ENCODE assay signal across 26 cellular contexts in the genomic region with DNA sequence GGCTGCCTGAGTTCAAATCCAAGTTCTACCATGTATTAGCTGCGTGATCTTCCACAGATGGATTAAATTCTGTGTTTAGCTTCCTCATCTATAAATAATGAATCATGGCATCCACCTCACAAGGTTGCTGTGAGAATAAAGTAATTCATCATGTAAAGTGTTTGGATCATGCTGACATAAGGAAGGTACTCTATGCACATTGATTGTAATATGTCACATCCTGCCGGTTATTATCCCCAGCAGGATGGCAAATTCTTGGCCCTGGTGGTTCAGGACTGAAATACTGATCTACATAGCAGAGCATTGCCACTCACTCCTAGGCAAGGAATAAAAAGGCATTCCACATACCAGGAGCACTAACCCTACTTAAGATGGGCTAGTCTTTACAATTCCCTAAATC. TPM values are rescaled to one million over a fixed set of nuclear protein-coding genes. Genes with fewer than 3 reads are reported as not detected.
DNase-seq lines count a peak whose midpoint lies in the region; ATAC-seq, FAIRE-seq and TF ChIP-seq lines count a peak whose summit lies in the region.
"Had no signal": no experiment of that assay in that cellular context is flagged by ENCODE, and none has a peak within 500 bp of the region (broad histone marks: within the 10 kb centered on the region; RNA-seq: fewer than 3 reads in every experiment).

No MANE protein-coding gene starts in this region.

- no peak overlapping the region for H3K27ac ChIP-seq in A549
- H3K27ac ChIP-seq: C4-2B, HL-60, SJSA1 had no signal

- TF ChIP-seq EP300 in A549 (IDR thresholded peaks at IDR 0.05), result no peak

- H3K9me3 Mint-ChIP-seq in progenitor cell of endocrine pancreas (ENCODE audit: low read depth), result no peaks in the 10 kb centered on the region
- H3K9me3 Mint-ChIP-seq: CD8-positive, alpha-beta T cell had no signal

- no peak for TF ChIP-seq POLR2A in A549 (IDR thresholded peaks at IDR 0.05; ENCODE audit: low read length)

- 98% methylated on average over 2 of the region's 2 CpGs for WGBS in A549 (ENCODE audit: missing lambda C conversion rate)

- no peak for FAIRE-seq in A549 (lab: Jason Lieb, UNC)
- FAIRE-seq: GM18507 had no signal

- H3K4me3 ChIP-seq in A549, result no peak overlapping the region
- H3K4me3 ChIP-seq: SJSA1 had no signal

- CTCF ChIA-PET in A549 (lab: Yijun Ruan, JAX), result interaction anchor here (1.2 to 1.3 kb wide), 2 partner anchors 10 to 13 kb away, joined by 3 read pairs; no protein-coding TSS in a partner anchor

- POLR2A ChIA-PET in A549 (lab: Yijun Ruan, JAX), result no interaction called here

- no peak overlapping the region for H3K4me3 Mint-ChIP-seq in progenitor cell of endocrine pancreas (ENCODE audit: low read depth)
- H3K4me3 Mint-ChIP-seq: B cell; CD8-positive, alpha-beta T cell had no signal

- DNase-seq in A549 (ENCODE audit: low read depth in 1 of 2, low spot score in 1 of 2) (no peak), COLO668 (lab: John Stamatoyannopoulos, UW; ENCODE audit: unreplicated experiment) (peak; percentile 7), NCI-H146 (lab: John Stamatoyannopoulos, UW) (peak; percentile 48), progenitor cell of endocrine pancreas (ENCODE audit: low spot score, unreplicated experiment) (no peak)
- DNase-seq: CD8-positive, alpha-beta T cell; DMS 273 treated with DMSO at 0.1 percent for 48 hours; GOT3; HCEC 1CT; NCI-H1092; NCI-H1417 treated with DMSO at 0.1 percent for 48 hours; NCI-H187 treated with DMSO at 0.1 percent for 48 hours; NCI-H226; NCI-H510A treated with DMSO at 0.1 percent for 48 hours; NCI-H82; Right ventricle myocardium superior; RPMI8226; T-helper 2 cell had no signal

- peaks cover 72% of the 10 kb centered on the region for H3K4me1 ChIP-seq in A549

- TF ChIP-seq CTCF in A549 (IDR thresholded peaks at IDR 0.05), result no peak
- TF ChIP-seq CTCF in progenitor cell of endocrine pancreas (IDR thresholded peaks at IDR 0.05; ENCODE audit: unreplicated experiment), result no peak

- peaks cover 9% of the 10 kb centered on the region for H3K4me1 Mint-ChIP-seq in progenitor cell of endocrine pancreas (ENCODE audit: low read depth)
- H3K4me1 Mint-ChIP-seq: B cell had no signal

- peak overlapping the region; percentile 54; the same call in 2 of the 3 replicates for H3K4me2 ChIP-seq in A549

- H3K27me3 Mint-ChIP-seq in progenitor cell of endocrine pancreas, result no peaks in the 10 kb centered on the region
- H3K27me3 Mint-ChIP-seq: B cell had no signal

- H3K9me3 ChIP-seq in A549, result no peaks in the 10 kb centered on the region
- H3K9me3 ChIP-seq: SJSA1 had no signal

- no peak; a peak in 1 of 6 replicates for ATAC-seq in A549
- peak; percentile 53 for ATAC-seq in esophagus mucosa
- no peak for ATAC-seq in HG02884 (IDR thresholded peaks at IDR 0.05; ENCODE audit: unreplicated experiment)
- ATAC-seq in GM18517 (IDR thresholded peaks at IDR 0.05; ENCODE audit: unreplicated experiment), result no peak
- ATAC-seq in GM19467 (IDR thresholded peaks at IDR 0.05; ENCODE audit: unreplicated experiment), result no peak
- ATAC-seq: CD8-positive, alpha-beta T cell had no signal

- H3K27ac Mint-ChIP-seq in progenitor cell of endocrine pancreas, result no peak overlapping the region
- H3K27ac Mint-ChIP-seq: B cell; CD8-positive, alpha-beta T cell had no signal

- peaks cover 4% of the 10 kb centered on the region for H3K36me3 Mint-ChIP-seq in progenitor cell of endocrine pancreas (ENCODE audit: insufficient read depth)
- H3K36me3 Mint-ChIP-seq: CD8-positive, alpha-beta T cell had no signal

- TF ChIP-seq RAD21 in A549 (conservative IDR thresholded peaks at IDR 0.05 in 1 of 2, IDR thresholded peaks at IDR 0.05 in 1 of 2), result no peak

TF ChIP-seq in A549, 52 proteins besides CTCF, POLR2A, EP300 and RAD21:
- no peak for TF ChIP-seq HOXB13 (CRISPR knock-in tag; IDR thresholded peaks at IDR 0.05; ENCODE audit: low read depth)
- TF ChIP-seq MAZ (IDR thresholded peaks at IDR 0.05; ENCODE audit: borderline replicate concordance, low read depth, low read length), result no peak
- 0 out of 2 replicates have a peak, but pooled peaks have one; percentile 1 for TF ChIP-seq NFE2L2 (conservative IDR thresholded peaks at IDR 0.05; ENCODE audit: low read length)
- TF ChIP-seq, protein P1, sequence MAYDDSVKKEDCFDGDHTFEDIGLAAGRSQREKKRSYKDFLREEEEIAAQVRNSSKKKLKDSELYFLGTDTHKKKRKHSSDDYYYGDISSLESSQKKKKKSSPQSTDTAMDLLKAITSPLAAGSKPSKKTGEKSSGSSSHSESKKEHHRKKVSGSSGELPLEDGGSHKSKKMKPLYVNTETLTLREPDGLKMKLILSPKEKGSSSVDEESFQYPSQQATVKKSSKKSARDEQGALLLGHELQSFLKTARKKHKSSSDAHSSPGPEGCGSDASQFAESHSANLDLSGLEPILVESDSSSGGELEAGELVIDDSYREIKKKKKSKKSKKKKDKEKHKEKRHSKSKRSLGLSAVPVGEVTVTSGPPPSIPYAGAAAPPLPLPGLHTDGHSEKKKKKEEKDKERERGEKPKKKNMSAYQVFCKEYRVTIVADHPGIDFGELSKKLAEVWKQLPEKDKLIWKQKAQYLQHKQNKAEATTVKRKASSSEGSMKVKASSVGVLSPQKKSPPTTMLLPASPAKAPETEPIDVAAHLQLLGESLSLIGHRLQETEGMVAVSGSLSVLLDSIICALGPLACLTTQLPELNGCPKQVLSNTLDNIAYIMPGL (CRISPR knock-in tag; IDR thresholded peaks at IDR 0.05; ENCODE audit: borderline replicate concordance), result no peak
TF ChIP-seq in A549: peak in this region for 1.

RNA-seq across cellular contexts. Expression of gene LGR4, which starts 40.8 kb away (rescaled TPM):
- polyA plus RNA-seq in A549 (2011; rRNA removed) (130 and 145 TPM in 2 replicates), A549 (2017; fragmentation: RNase III; extraction: RNeasy Plus Mini Kit Qiagen cat#74134 plus additional on column Dnase treatment) (40.9 to 43.5 TPM (median 41.2 TPM) in 3 replicates)
- 24.3 and 35.8 TPM in 2 replicates for polyA plus RNA-seq in A549 (2012; cell fraction: cytosol; rRNA removed)
- 30.6 and 51.3 TPM in 2 replicates for polyA plus RNA-seq in A549 (2012; cell fraction: nucleus; rRNA removed)
- 241 and 257 TPM in 2 replicates for polyA minus RNA-seq in A549 (2011; rRNA and poly(A)+ RNA removed)
- total RNA-seq in esophagus mucosa (22.8 TPM), progenitor cell of endocrine pancreas (138 and 154 TPM in 2 replicates)

Comparison
In these comparisons a context has a peak if more than half of its experiments do, and no peak if none do; other contexts are left out.
1. DNase-seq: peak in COLO668 (single experiment) and NCI-H146 (single experiment); none in A549 (0 of 2) and progenitor cell of endocrine pancreas (single experiment).